ENCODE assay signal across 28 cellular contexts in the genomic region with DNA sequence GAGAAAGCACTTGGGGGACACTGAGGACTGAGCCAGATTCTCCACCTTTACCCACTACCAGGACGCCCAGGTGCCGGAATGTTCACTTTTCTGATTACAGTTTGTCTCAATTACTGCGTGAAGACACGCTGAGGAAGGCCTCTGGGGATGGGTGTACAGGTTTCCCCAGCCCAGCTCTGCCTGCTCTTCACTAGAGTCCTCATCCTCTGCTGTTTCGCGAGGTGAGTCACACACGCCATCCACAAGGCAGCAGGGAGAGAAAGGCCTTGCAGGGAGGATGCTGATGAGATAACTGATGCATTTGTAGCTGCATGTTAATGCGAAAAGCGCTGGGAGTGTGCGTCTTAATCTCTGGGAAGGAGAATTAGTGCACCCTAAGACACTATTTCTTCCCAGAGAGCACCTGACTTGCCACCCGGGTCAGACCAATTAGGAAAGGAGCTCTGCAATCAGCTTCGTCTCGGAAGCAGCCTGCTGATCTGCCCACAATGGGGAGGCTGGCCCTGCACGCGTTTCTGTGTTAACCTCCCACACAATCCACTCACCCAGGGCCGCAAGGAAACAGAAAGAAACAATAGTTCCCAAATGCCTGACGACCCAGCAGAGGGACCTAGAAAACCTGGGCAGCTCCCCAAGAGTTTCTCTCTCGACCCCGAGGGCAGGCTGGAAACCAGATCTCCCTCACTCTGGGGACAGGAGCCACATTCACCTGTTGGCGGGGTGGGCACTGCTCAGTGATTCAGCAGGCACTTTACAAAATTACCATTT.
"Had no signal": no experiment of that assay in that cellular context is flagged by ENCODE, and none has a peak within 500 bp of the region (broad histone marks: within the 10 kb centered on the region; RNA-seq: fewer than 3 reads in every experiment).

No MANE protein-coding gene starts in this region.

- ATAC-seq: esophagus mucosa; gastrocnemius medialis; left cardiac atrium; sciatic nerve; stimulated activated effector memory CD8-positive, alpha-beta T cell treated with anti-CD3 and anti-CD28 coated beads, Interleukin-12 subunit alpha, Interleukin-12 subunit beta, amount 100 ng/mL, for 72 hours had no signal

- DNase-seq: central memory CD4-positive, alpha-beta T cell; effector CD8-positive, alpha-beta T cell; endodermal cell; foreskin fibroblast; gastrocnemius medialis; left cardiac atrium; left lung; mesenchymal stem cell; midbrain; naive thymus-derived CD4-positive, alpha-beta T cell; stimulated activated CD4-positive, alpha-beta T cell treated with anti-CD3 and anti-CD28 coated beads, Interleukin-12 subunit alpha, Interleukin-12 subunit beta, amount 100 ng/mL, for 4 hours; stimulated activated CD4-positive, alpha-beta T cell treated with anti-CD3 and anti-CD28 coated beads, Interleukin-1b, Interleukin-23, amount 100 ng/mL, for 48 hours; stimulated activated CD4-positive, alpha-beta T cell treated with anti-CD3 and anti-CD28 coated beads, Interleukin-4, amount 100 ng/mL, for 1 hour; stimulated activated naive CD4-positive, alpha-beta T cell treated with Interleukin-2 at 50 U/mL for 16 hours; stomach had no signal

- H3K36me3 ChIP-seq: gastrocnemius medialis, left lung, prostate gland, right atrium auricular region, stomach, thoracic aorta, tibial nerve had no signal

- FAIRE-seq: colon, urothelium cell line had no signal

- H3K9ac ChIP-seq: parathyroid adenoma had no signal

- H3K27ac ChIP-seq: epithelial cell of prostate, gastrocnemius medialis, hepatocyte, left lung, parathyroid adenoma, prostate gland, right atrium auricular region, stomach, thoracic aorta, tibial nerve had no signal

- H3K4me2 ChIP-seq: hepatocyte, smooth muscle cell had no signal

- H3K4me1 ChIP-seq: gastrocnemius medialis, left lung, parathyroid adenoma, prostate gland, right atrium auricular region, stomach, tibial nerve had no signal

- H3K79me2 ChIP-seq: hepatocyte, parathyroid adenoma had no signal

- H3K27me3 ChIP-seq: gastrocnemius medialis, hepatocyte, right atrium auricular region, tibial nerve had no signal

- H3K4me3 ChIP-seq: gastrocnemius medialis, hepatocyte, left lung, prostate gland, right atrium auricular region, smooth muscle cell, stomach, thoracic aorta, tibial nerve had no signal

- H3K9me3 ChIP-seq: gastrocnemius medialis, left lung, prostate gland, right atrium auricular region, stomach, thoracic aorta had no signal

- H2AFZ ChIP-seq: hepatocyte, parathyroid adenoma had no signal
